ENCODE assay signal across 17 cellular contexts in the genomic region with DNA sequence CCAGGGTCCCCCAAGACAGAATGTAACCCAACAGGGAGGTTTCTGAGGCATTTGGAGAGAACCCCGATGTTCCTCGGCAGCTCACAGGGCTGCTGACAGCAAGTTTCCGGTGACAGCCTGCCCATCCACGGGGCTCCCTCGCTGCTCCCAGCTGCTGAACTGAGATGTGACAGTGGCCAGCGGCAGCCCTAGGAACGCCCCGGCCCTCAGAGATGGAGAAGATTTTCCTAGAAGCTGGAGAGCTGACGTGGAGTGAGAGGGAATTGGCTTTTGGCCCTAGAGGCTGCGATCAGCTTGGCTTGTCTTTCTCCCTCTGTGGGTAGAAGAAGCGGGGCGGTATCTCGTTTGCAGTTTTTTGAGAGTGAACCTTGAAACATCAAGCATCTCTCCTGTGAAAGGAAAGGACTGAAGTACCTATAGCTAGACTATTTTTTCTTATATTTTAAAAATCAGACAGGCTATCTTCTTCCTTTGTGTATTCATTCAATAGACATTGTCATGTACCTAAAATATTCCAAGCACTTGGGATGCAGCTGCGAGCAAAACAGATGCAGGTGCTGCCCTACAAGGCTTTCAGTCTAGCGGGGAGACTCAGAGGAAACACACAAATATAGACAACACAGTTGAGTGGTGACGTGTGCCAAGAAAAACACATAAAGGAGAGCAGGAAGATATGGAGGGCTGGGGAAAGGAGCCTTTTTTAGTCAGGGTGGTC. TPM values are rescaled to one million over a fixed set of nuclear protein-coding genes. Genes with fewer than 3 reads are reported as not detected.
DNase-seq lines count a peak whose midpoint lies in the region; ATAC-seq and TF ChIP-seq lines count a peak whose summit lies in the region.
"Had no signal": no experiment of that assay in that cellular context is flagged by ENCODE, and none has a peak within 500 bp of the region (broad histone marks: within the 10 kb centered on the region; RNA-seq: fewer than 3 reads in every experiment).

No MANE protein-coding gene starts in this region.

- H3K36me3 Mint-ChIP-seq in mesothelial cell of epicardium = no peaks in the 10 kb centered on the region
- no peaks in the 10 kb centered on the region for H3K36me3 Mint-ChIP-seq in activated naive CD4-positive, alpha-beta T cell treated with anti-CD3 and anti-CD28 coated beads, Interleukin-2, amount 10 ng/mL, durations not matched to agents 7 days and 5 days

- 31 to 32% methylated on average over 16 of the region's 16 CpGs for WGBS in GM23248 (ENCODE audit: low coverage in 1 of 2, low lambda C conversion rate in 2 of 2, missing lambda C conversion rate in 2 of 2), 2 experiments

- H3K9me3 ChIP-seq in GM23248 (ENCODE audit: low read depth) = no peaks in the 10 kb centered on the region
- H3K9me3 ChIP-seq in left lung = no peaks in the 10 kb centered on the region
- peaks cover 0 to 3% (median 0%) of the 10 kb centered on the region in 3 donors for H3K9me3 ChIP-seq in skeletal muscle tissue (ENCODE audit: control insufficient read depth in 3 of 3, low read length in 3 of 3)

- peak; percentile 33 for ATAC-seq in left lung
- no peak for ATAC-seq in HG03457 (IDR thresholded peaks at IDR 0.05; ENCODE audit: unreplicated experiment)
- no peak for ATAC-seq in GM19023 (IDR thresholded peaks at IDR 0.05; ENCODE audit: unreplicated experiment)
- ATAC-seq: left colon; stimulated activated naive B cell treated with anti-CD40 and anti-IgM and Interleukin-4, amounts not matched to agents 10 μg/mL and 1 μg/mL and 100 μg/mL, for 72 hours had no signal

- H3K4me2 ChIP-seq in GM23248 (ENCODE audit: unreplicated experiment) = peak overlapping the region; percentile 61
- H3K4me2 ChIP-seq: BLaER1 treated with 17β-estradiol and CSF1 and Interleukin-3, amounts not matched to agents 10 nM and 100 nM had no signal

- peaks cover 17% of the 10 kb centered on the region for H3K9me3 Mint-ChIP-seq in mesothelial cell of epicardium
- peaks cover 1% of the 10 kb centered on the region for H3K9me3 Mint-ChIP-seq in activated naive CD4-positive, alpha-beta T cell treated with anti-CD3 and anti-CD28 coated beads, Interleukin-2, amount 10 ng/mL, durations not matched to agents 7 days and 5 days

- no peaks in the 10 kb centered on the region for H4K20me1 ChIP-seq in GM23248 (ENCODE audit: insufficient read depth)
- H4K20me1 ChIP-seq: BLaER1 treated with 17β-estradiol and CSF1 and Interleukin-3, amounts not matched to agents 10 nM and 100 nM had no signal

- DNase-seq in GM23248 = peak; percentile 61
- no peak for DNase-seq in coronary artery (ENCODE audit: low spot score)
- no peak for DNase-seq in left lung
- DNase-seq in mesothelial cell of epicardium (ENCODE audit: low spot score in 2 of 2, unreplicated experiment in 2 of 2) = no peak
- no peak for DNase-seq in activated naive CD4-positive, alpha-beta T cell treated with anti-CD3 and anti-CD28 coated beads, Interleukin-2, amount 10 ng/mL, durations not matched to agents 7 days and 5 days
- DNase-seq: activated CD4-positive, alpha-beta T cell treated with anti-CD3 and anti-CD28 coated beads, Interleukin-2, amount 50 U/mL, for 1 hour; activated naive CD8-positive, alpha-beta T cell treated with anti-CD3 and anti-CD28 coated beads, Interleukin-2, amount 10 ng/mL, durations not matched to agents 7 days and 5 days; hippocampal formation; NK-92 treated with Interleukin-12 subunit alpha and Interleukin-12 subunit beta, amount 100 ng/mL, for 24 hours; stimulated activated naive B cell treated with anti-CD40 and anti-IgM and Interleukin-4, amounts not matched to agents 10 μg/mL and 1 μg/mL and 100 μg/mL, for 72 hours had no signal

- no peaks in the 10 kb centered on the region for H3K79me2 ChIP-seq in GM23248 (ENCODE audit: insufficient read depth)

- CTCF ChIA-PET in activated naive CD4-positive, alpha-beta T cell treated with anti-CD3 and anti-CD28 coated beads, Interleukin-2, amount 10 ng/mL, durations not matched to agents 7 days and 5 days (lab: Charles Lee) = no interaction called here

- peak overlapping the region; percentile 49 for H2AFZ ChIP-seq in GM23248

- in situ Hi-C loops in GM23248 (cut with MboI) = no loop called here

- H3K4me3 Mint-ChIP-seq in mesothelial cell of epicardium = no peak overlapping the region
- H3K4me3 Mint-ChIP-seq in activated naive CD4-positive, alpha-beta T cell treated with anti-CD3 and anti-CD28 coated beads, Interleukin-2, amount 10 ng/mL, durations not matched to agents 7 days and 5 days = no peak overlapping the region
- H3K4me3 Mint-ChIP-seq: activated naive CD8-positive, alpha-beta T cell treated with anti-CD3 and anti-CD28 coated beads, Interleukin-2, amount 10 ng/mL, durations not matched to agents 7 days and 5 days; nephron; stimulated activated naive B cell treated with anti-CD40 and anti-IgM and Interleukin-4, amounts not matched to agents 10 μg/mL and 1 μg/mL and 100 μg/mL, for 72 hours had no signal

- H3K4me1 Mint-ChIP-seq in mesothelial cell of epicardium = peaks cover 2% of the 10 kb centered on the region
- no peaks in the 10 kb centered on the region for H3K4me1 Mint-ChIP-seq in activated naive CD4-positive, alpha-beta T cell treated with anti-CD3 and anti-CD28 coated beads, Interleukin-2, amount 10 ng/mL, durations not matched to agents 7 days and 5 days
- H3K4me1 Mint-ChIP-seq: activated naive CD8-positive, alpha-beta T cell treated with anti-CD3 and anti-CD28 coated beads, Interleukin-2, amount 10 ng/mL, durations not matched to agents 7 days and 5 days had no signal

- H3K4me3 ChIP-seq in GM23248 (peak overlapping the region; percentile 44), coronary artery (peak overlapping the region; percentile 60), left lung (no peak overlapping the region), skeletal muscle tissue (ENCODE audit: low read length in 3 of 3) (peak overlapping the region; percentile 17 to 72 (median 58))
- H3K4me3 ChIP-seq: BLaER1 treated with 17β-estradiol and CSF1 and Interleukin-3, amounts not matched to agents 10 nM and 100 nM had no signal

- H3K27ac Mint-ChIP-seq in mesothelial cell of epicardium = no peak overlapping the region
- no peak overlapping the region for H3K27ac Mint-ChIP-seq in activated naive CD4-positive, alpha-beta T cell treated with anti-CD3 and anti-CD28 coated beads, Interleukin-2, amount 10 ng/mL, durations not matched to agents 7 days and 5 days
- H3K27ac Mint-ChIP-seq: activated naive CD8-positive, alpha-beta T cell treated with anti-CD3 and anti-CD28 coated beads, Interleukin-2, amount 10 ng/mL, durations not matched to agents 7 days and 5 days; nephron; stimulated activated naive B cell treated with anti-CD40 and anti-IgM and Interleukin-4, amounts not matched to agents 10 μg/mL and 1 μg/mL and 100 μg/mL, for 72 hours had no signal

- H3K9ac ChIP-seq in GM23248 (peak overlapping the region; percentile 34), skeletal muscle tissue (ENCODE audit: low read depth in 1 of 3, low read length in 3 of 3) (peak overlapping the region; percentile 63 to 83 (median 67))
- H3K9ac ChIP-seq: BLaER1 treated with 17β-estradiol and CSF1 and Interleukin-3, amounts not matched to agents 10 nM and 100 nM had no signal

- no peaks in the 10 kb centered on the region for H3K36me3 ChIP-seq in GM23248 (ENCODE audit: low read depth)
- no peaks in the 10 kb centered on the region for H3K36me3 ChIP-seq in left lung
- H3K36me3 ChIP-seq in skeletal muscle tissue (ENCODE audit: control insufficient read depth in 3 of 3, insufficient read depth in 3 of 3, low read length in 3 of 3) = no peaks in the 10 kb centered on the region
- H3K36me3 ChIP-seq: BLaER1 treated with 17β-estradiol and CSF1 and Interleukin-3, amounts not matched to agents 10 nM and 100 nM had no signal

- H3F3A ChIP-seq in GM23248 (ENCODE audit: insufficient read depth) = peaks cover 7% of the 10 kb centered on the region; the same call in 1 of the 2 replicates

- TF ChIP-seq CTCF in coronary artery (IDR thresholded peaks at IDR 0.05) = no peak
- no peak for TF ChIP-seq CTCF in left lung (IDR thresholded peaks at IDR 0.05)
- no peak for TF ChIP-seq CTCF in mesothelial cell of epicardium (IDR thresholded peaks at IDR 0.05; ENCODE audit: unreplicated experiment)

- intact Hi-C loops in left lung (cut with DNase I) = no loop called here

- peaks cover 11% of the 10 kb centered on the region; the same call in 1 of the 2 replicates for H3K4me1 ChIP-seq in GM23248 (ENCODE audit: insufficient read depth)
- H3K4me1 ChIP-seq in left lung = no peaks in the 10 kb centered on the region
- H3K4me1 ChIP-seq in skeletal muscle tissue (ENCODE audit: control insufficient read depth in 3 of 3, insufficient read depth in 3 of 3, low read length in 3 of 3) = peaks cover 25 to 27% (median 26%) of the 10 kb centered on the region in 3 donors

- no peaks in the 10 kb centered on the region for H3K9me2 ChIP-seq in GM23248 (ENCODE audit: insufficient read depth)

- H3K27me3 Mint-ChIP-seq in mesothelial cell of epicardium (ENCODE audit: low read depth) = peaks cover 3% of the 10 kb centered on the region
- peaks cover 36% of the 10 kb centered on the region for H3K27me3 Mint-ChIP-seq in activated naive CD4-positive, alpha-beta T cell treated with anti-CD3 and anti-CD28 coated beads, Interleukin-2, amount 10 ng/mL, durations not matched to agents 7 days and 5 days

- H3K27me3 ChIP-seq in GM23248 (replicated peaks; ENCODE audit: insufficient read depth) (peaks cover 11% of the 10 kb centered on the region; the same call in 1 of the 2 replicates), left lung (peaks cover 0 to 9% of the 10 kb centered on the region in 2 donors), skeletal muscle tissue (ENCODE audit: control insufficient read depth in 3 of 3, insufficient read depth in 3 of 3, low read length in 3 of 3) (no peaks in the 10 kb centered on the region)

- no peak overlapping the region for H3K27ac ChIP-seq in GM23248
- peak overlapping the region; percentile 33 to 77 for H3K27ac ChIP-seq in coronary artery
- no peak overlapping the region for H3K27ac ChIP-seq in left lung
- peak overlapping the region; percentile 93 for H3K27ac ChIP-seq in skeletal muscle tissue (ENCODE audit: low read depth, low read length)
- H3K27ac ChIP-seq: BLaER1 treated with 17β-estradiol and CSF1 and Interleukin-3, amounts not matched to agents 10 nM and 100 nM; epithelial cell of prostate had no signal

RNA-seq across cellular contexts. Expression of a gene that starts 28.4 kb away (rescaled TPM):
- total RNA-seq in GM23248 (2014; rRNA removed; shearing (Covaris generic)) = 0.11 and 0.51 TPM in 2 replicates
- polyA plus RNA-seq in GM23248 (2016; fragmentation: Nextera tagmentation; extraction: Ambion mirVana) = 0.09 and 0.14 TPM in 2 replicates
- total RNA-seq in left lung = 1 to 10 TPM; 5.3 to 6.9 TPM
- 3.1 TPM for total RNA-seq in skeletal muscle tissue
- 13.1 to 14.0 TPM (median 14.0 TPM) in 3 replicates for total RNA-seq in mesothelial cell of epicardium

Comparison
In these comparisons a context has a peak if more than half of its experiments do, and no peak if none do; other contexts are left out.
1. H3K27ac ChIP-seq: peak in coronary artery (2 of 2) and skeletal muscle tissue (single experiment); none in GM23248 (single experiment) and left lung (0 of 2).
2. H3K4me3 ChIP-seq: peak in GM23248 (single experiment), coronary artery (single experiment) and skeletal muscle tissue (3 of 3); none in left lung (0 of 2).